In genomic region chr2:223056656-223057418, GRCh38 we compare ENCODE assay signal across 11 cellular contexts. TPM values are rescaled to one million over a fixed set of nuclear protein-coding genes. Genes with fewer than 3 reads are reported as not detected.
DNase-seq lines count a peak whose midpoint lies in the region; FAIRE-seq and TF ChIP-seq lines count a peak whose summit lies in the region.
"Had no signal": no experiment of that assay in that cellular context is flagged by ENCODE, and none has a peak within 500 bp of the region (broad histone marks: within the 10 kb centered on the region; RNA-seq: fewer than 3 reads in every experiment).

No MANE protein-coding gene starts in this region.

- intact Hi-C loops in testis (cut with DNase I; ENCODE audit: low total_unique reads): no loop called here

- H3K9me3 ChIP-seq in mesodermal cell (ENCODE audit: control insufficient read depth, low read length) (no peaks in the 10 kb centered on the region), testis (no peaks in the 10 kb centered on the region)

- no peak for TF ChIP-seq POLR2A in testis (IDR thresholded peaks at IDR 0.05)

- DNase-seq in NCI-H2227 treated with DMSO at 0.1 percent for 48 hours (lab: John Stamatoyannopoulos, UW) (peak; percentile 71), bronchial epithelial cell (ENCODE audit: low read depth) (no peak), testis (peak; percentile 23), SW 1271 (lab: John Stamatoyannopoulos, UW) (no peak)
- DNase-seq in activated effector memory CD4-positive, alpha-beta T cell treated with Interleukin-2 at 50 U/mL for 16 hours: no peak
- no peak for DNase-seq in activated CD4-positive, alpha-beta T cell treated with anti-CD3 and anti-CD28 coated beads for 4 hours
- DNase-seq: NCI-H1694, occipital lobe, RPMI8226 had no signal

- H3K4me3 ChIP-seq in bronchial epithelial cell (ENCODE audit: low read depth, low read length) (no peak overlapping the region), mesodermal cell (ENCODE audit: extremely low read depth, insufficient read depth, low read length, poor library complexity, severe bottlenecking) (no peak overlapping the region), testis (no peak overlapping the region)

- H3K27me3 ChIP-seq in bronchial epithelial cell (ENCODE audit: control insufficient read depth, insufficient read depth, low read length) (no peaks in the 10 kb centered on the region), testis (no peaks in the 10 kb centered on the region)

- WGBS in mesodermal cell (ENCODE audit: insufficient coverage in 2 of 2), 2 experiments: 90 to 97% methylated on average over 5 to 7 of the region's 8 CpGs
- WGBS in testis, 2 donors: 53 to 60% methylated on average over 8 of the region's 8 CpGs

- H3K27ac ChIP-seq in mesodermal cell (ENCODE audit: low read depth, low read length, severe bottlenecking): peak overlapping the region; percentile 33
- H3K27ac ChIP-seq in testis: peak overlapping the region; percentile 49 to 86
- H3K27ac ChIP-seq: VCaP had no signal

- FAIRE-seq in bronchial epithelial cell (lab: Jason Lieb, UNC): peak; percentile 58

- H3K36me3 ChIP-seq in bronchial epithelial cell (ENCODE audit: control insufficient read depth, insufficient read depth, low read length): no peaks in the 10 kb centered on the region
- H3K36me3 ChIP-seq in mesodermal cell (ENCODE audit: control insufficient read depth, insufficient read depth, low read length): no peaks in the 10 kb centered on the region
- H3K36me3 ChIP-seq in testis (ENCODE audit: low read depth, missing control alignments): no peaks in the 10 kb centered on the region

- H3K4me1 ChIP-seq in mesodermal cell (ENCODE audit: control insufficient read depth, insufficient read depth, low read length, poor library complexity, severe bottlenecking) (peaks cover 14% of the 10 kb centered on the region), testis (peaks cover 7% of the 10 kb centered on the region)

- no peak for TF ChIP-seq CTCF in bronchial epithelial cell (IDR thresholded peaks at IDR 0.05; ENCODE audit: insufficient read depth, low read length, severe bottlenecking)
- TF ChIP-seq CTCF in testis (IDR thresholded peaks at IDR 0.05): no peak

RNA-seq across cellular contexts. Expression of gene KCNE4, which starts 4.8 kb away (rescaled TPM):
- under 0.01 and 0.26 TPM in 2 replicates for total RNA-seq in bronchial epithelial cell
- 0.52 TPM for polyA plus RNA-seq in mesodermal cell (2013, experiment 1 of 2)
- polyA plus RNA-seq in mesodermal cell (2013, experiment 2 of 2): 0.20 TPM
- 1 to 10 TPM; 2.3 to 2.5 TPM for total RNA-seq in testis
- polyA plus RNA-seq in testis (ENCODE audit: insufficient read depth, low read depth, low replicate concordance): 3.3 TPM

Comparison
In these comparisons a context has a peak if more than half of its experiments do, and no peak if none do; other contexts are left out.
1. DNase-seq: peak in NCI-H2227 treated with DMSO at 0.1 percent for 48 hours (single experiment) and testis (single experiment); none in bronchial epithelial cell (single experiment), activated effector memory CD4-positive, alpha-beta T cell treated with Interleukin-2 at 50 U/mL for 16 hours (single experiment), activated CD4-positive, alpha-beta T cell treated with anti-CD3 and anti-CD28 coated beads for 4 hours (0 of 2) and SW 1271 (0 of 2).